In the genomic region with DNA sequence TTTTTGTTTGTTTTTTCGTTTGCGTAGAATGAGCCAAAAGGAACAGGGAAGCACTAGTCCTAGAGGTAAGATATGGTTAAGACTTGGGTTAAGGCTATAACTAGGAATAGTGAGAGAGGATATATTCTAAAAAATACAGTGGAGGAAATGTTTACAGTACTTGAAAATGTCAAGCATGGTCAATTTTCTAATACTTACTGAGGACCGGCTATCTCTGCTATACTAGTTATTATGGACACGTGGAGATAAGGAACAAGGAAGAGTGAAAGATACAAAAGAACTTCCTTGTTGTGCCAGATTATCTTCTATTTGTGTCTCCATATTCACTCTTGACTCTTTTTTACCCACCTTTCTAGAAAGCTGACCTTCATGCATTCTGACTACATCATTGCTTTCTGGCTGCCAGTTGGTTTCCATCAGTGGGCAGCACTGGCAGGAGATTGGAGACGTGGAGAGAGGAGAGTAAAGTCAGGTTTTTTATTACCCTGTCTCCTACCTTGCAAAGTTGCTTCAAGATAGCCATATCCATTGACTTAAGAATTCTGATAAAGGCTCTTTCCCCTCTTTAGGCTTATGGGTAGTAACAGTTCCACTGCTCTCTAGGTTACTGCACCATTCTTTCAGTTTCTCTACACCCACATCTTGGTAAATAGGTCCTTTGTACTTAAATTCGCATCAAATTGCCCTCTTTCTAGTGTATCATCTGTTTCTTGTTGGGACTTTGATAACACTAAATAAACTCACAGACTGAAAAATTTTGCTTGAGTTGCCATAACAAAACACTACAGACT, we compare ENCODE assay signal across 11 cellular contexts.
"Had no signal": no experiment of that assay in that cellular context is flagged by ENCODE, and none has a peak within 500 bp of the region (broad histone marks: within the 10 kb centered on the region; RNA-seq: fewer than 3 reads in every experiment).

No MANE protein-coding gene starts in this region.

- DNase-seq: activated CD4-positive, CD25-positive, alpha-beta regulatory T cell; activated CD8-positive, alpha-beta memory T cell treated with anti-CD3 and anti-CD28 coated beads for 24 hours; activated naive CD4-positive, alpha-beta T cell; anterior cingulate cortex; lower lobe of right lung; naive thymus-derived CD4-positive, alpha-beta T cell; retina; stimulated activated CD4-positive, alpha-beta T cell treated with anti-CD3 and anti-CD28 coated beads, Interleukin-4, amount 100 ng/mL, for 24 hours; tibial artery had no signal

- H3K27me3 ChIP-seq: hepatocyte, tibial artery, vagina had no signal

- H3K36me3 ChIP-seq: lower lobe of right lung, tibial artery, vagina had no signal

- H3K4me2 ChIP-seq: hepatocyte had no signal

- H3K27me3 Mint-ChIP-seq: naive thymus-derived CD4-positive, alpha-beta T cell had no signal

- ATAC-seq: lower lobe of right lung; naive thymus-derived CD4-positive, alpha-beta T cell had no signal

- H3K4me3 ChIP-seq: hepatocyte, lower lobe of right lung, tibial artery, vagina had no signal

- H3K27ac ChIP-seq: hepatocyte, lower lobe of right lung, tibial artery, vagina had no signal

- H3K4me3 Mint-ChIP-seq: naive thymus-derived CD4-positive, alpha-beta T cell had no signal

- H2AFZ ChIP-seq: hepatocyte had no signal

- H3K9me3 ChIP-seq: lower lobe of right lung, tibial artery, vagina had no signal

- H3K4me1 ChIP-seq: lower lobe of right lung, tibial artery, vagina had no signal
